Comparison of ENCODE assay signal across 9 cellular contexts in the genomic region with DNA sequence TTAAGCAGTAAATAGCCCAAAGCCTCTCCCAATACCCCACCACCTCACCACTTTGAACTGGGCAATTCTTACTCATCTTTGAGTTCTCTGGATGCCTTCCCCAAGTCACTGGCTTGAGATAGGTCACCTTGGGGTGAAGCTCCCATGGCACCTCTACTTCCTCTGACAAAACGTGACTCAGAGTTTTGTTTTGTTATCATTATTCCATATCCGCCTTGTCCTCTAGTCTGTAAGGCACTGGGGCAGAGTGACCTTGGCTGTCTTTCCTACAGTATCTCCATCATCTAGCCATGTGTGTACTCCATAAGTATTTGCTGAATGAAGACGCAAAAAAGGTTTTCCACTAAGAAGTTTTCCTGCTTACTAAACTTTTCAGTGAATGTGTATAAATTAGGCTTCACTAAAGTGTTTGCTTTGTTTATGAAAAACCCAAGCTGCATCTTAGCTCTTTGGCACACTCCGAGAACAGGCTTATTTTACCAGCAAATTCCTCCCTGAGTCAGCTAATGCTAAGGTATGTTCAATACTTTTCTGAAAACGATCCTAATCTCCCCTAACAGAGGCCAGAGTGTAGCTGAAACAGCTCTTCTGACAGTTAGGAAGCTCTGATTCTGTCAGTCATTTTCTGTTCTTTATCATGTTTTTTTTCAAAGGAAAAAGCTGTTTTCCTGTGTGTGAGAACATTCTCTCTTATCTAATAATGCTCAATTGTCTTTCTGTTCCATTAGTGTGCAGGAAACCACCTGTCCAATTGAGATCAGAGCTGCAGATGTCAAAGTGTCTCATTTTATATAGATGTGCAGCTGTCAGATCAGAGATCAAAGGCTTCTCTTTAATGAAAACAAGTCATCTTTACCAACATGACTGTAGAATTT. TPM values are rescaled to one million over a fixed set of nuclear protein-coding genes. Genes with fewer than 3 reads are reported as not detected.
DNase-seq lines count a peak whose midpoint lies in the region; ATAC-seq and TF ChIP-seq lines count a peak whose summit lies in the region.
"Had no signal": no experiment of that assay in that cellular context is flagged by ENCODE, and none has a peak within 500 bp of the region (broad histone marks: within the 10 kb centered on the region; RNA-seq: fewer than 3 reads in every experiment).

No MANE protein-coding gene starts in this region.

- DNase-seq in EH (ENCODE audit: low read depth) (peak; percentile 87), NCI-H460 (ENCODE audit: extremely low read depth, low read depth) (peak; percentile 41), brain microvascular endothelial cell (peak; percentile 63), Kasumi-1 (lab: John Stamatoyannopoulos, UW) (no peak), hippocampal formation (lab: John Stamatoyannopoulos, UW) (no peak), tibial nerve (ENCODE audit: low spot score in 2 of 2) (no peak)
- DNase-seq: SIG-M5 had no signal

- no peaks in the 10 kb centered on the region for H3K9me3 ChIP-seq in neural cell (ENCODE audit: low read length)
- no peaks in the 10 kb centered on the region for H3K9me3 ChIP-seq in tibial nerve

- in situ Hi-C loops in brain microvascular endothelial cell (cut with HindIII; ENCODE audit: low pct_ligation_motif_present, low sequenced_read_pairs): no loop called here

- H4K20me1 ChIP-seq in neural cell (ENCODE audit: insufficient read depth): no peaks in the 10 kb centered on the region

- no peak for TF ChIP-seq RAD21 in neural cell (conservative IDR thresholded peaks at IDR 0.05)

- H3K4me3 ChIP-seq in brain microvascular endothelial cell (ENCODE audit: low read depth, low read length): no peak overlapping the region
- no peak overlapping the region for H3K4me3 ChIP-seq in neural cell (ENCODE audit: low read length)
- no peak overlapping the region for H3K4me3 ChIP-seq in tibial nerve

- H3K27me3 ChIP-seq in brain microvascular endothelial cell (replicated peaks) (no peaks in the 10 kb centered on the region), neural cell (ENCODE audit: insufficient read depth, low read depth, low read length) (no peaks in the 10 kb centered on the region), tibial nerve (no peaks in the 10 kb centered on the region)

- H3K79me2 ChIP-seq in neural cell (replicated peaks; ENCODE audit: insufficient read depth, low read length): no peaks in the 10 kb centered on the region

- no peaks in the 10 kb centered on the region for H3K9me2 ChIP-seq in neural cell (ENCODE audit: insufficient read depth, low read length)

- H3F3A ChIP-seq in neural cell (ENCODE audit: insufficient read depth, low read length, poor library complexity, severe bottlenecking): no peaks in the 10 kb centered on the region

- ATAC-seq in HG03025 (IDR thresholded peaks at IDR 0.05; ENCODE audit: low FRiP score, unreplicated experiment): no peak

- H3K27ac ChIP-seq in brain microvascular endothelial cell: peak overlapping the region; percentile 27
- no peak overlapping the region for H3K27ac ChIP-seq in neural cell (ENCODE audit: low read length)
- no peak overlapping the region for H3K27ac ChIP-seq in tibial nerve

- 57 to 58% methylated on average over 5 of the region's 5 CpGs for WGBS in tibial nerve, 2 donors

- TF ChIP-seq EP300 in neural cell (conservative IDR thresholded peaks at IDR 0.05; ENCODE audit: poor library complexity, severe bottlenecking) (peak; percentile 99), tibial nerve (IDR thresholded peaks at IDR 0.05) (no peak)

- H3K36me3 ChIP-seq in brain microvascular endothelial cell (replicated peaks): no peaks in the 10 kb centered on the region
- H3K36me3 ChIP-seq in neural cell (ENCODE audit: insufficient read depth, low read length): no peaks in the 10 kb centered on the region
- H3K36me3 ChIP-seq in tibial nerve: no peaks in the 10 kb centered on the region

- no peaks in the 10 kb centered on the region for H3K4me1 ChIP-seq in tibial nerve

- TF ChIP-seq POLR2A in tibial nerve (IDR thresholded peaks at IDR 0.05): no peak

- H2AFZ ChIP-seq in neural cell (ENCODE audit: low read depth, low read length): no peak overlapping the region

- no peak overlapping the region for H3K4me2 ChIP-seq in neural cell (ENCODE audit: low read length)

- H3K9ac ChIP-seq in neural cell (ENCODE audit: low read length): no peak overlapping the region

- TF ChIP-seq CTCF in brain microvascular endothelial cell (IDR thresholded peaks at IDR 0.05; ENCODE audit: low read depth, low read length, missing control alignments): no peak
- no peak for TF ChIP-seq CTCF in neural cell (IDR thresholded peaks at IDR 0.05; ENCODE audit: poor library complexity, severe bottlenecking)
- TF ChIP-seq CTCF in tibial nerve (IDR thresholded peaks at IDR 0.05): no peak

TF ChIP-seq in neural cell, 6 proteins besides CTCF, POLR2A, EP300 and RAD21:
- TF ChIP-seq MXI1 (conservative IDR thresholded peaks at IDR 0.05; ENCODE audit: poor library complexity, severe bottlenecking): peak; percentile 9
- TF ChIP-seq, protein P1, sequence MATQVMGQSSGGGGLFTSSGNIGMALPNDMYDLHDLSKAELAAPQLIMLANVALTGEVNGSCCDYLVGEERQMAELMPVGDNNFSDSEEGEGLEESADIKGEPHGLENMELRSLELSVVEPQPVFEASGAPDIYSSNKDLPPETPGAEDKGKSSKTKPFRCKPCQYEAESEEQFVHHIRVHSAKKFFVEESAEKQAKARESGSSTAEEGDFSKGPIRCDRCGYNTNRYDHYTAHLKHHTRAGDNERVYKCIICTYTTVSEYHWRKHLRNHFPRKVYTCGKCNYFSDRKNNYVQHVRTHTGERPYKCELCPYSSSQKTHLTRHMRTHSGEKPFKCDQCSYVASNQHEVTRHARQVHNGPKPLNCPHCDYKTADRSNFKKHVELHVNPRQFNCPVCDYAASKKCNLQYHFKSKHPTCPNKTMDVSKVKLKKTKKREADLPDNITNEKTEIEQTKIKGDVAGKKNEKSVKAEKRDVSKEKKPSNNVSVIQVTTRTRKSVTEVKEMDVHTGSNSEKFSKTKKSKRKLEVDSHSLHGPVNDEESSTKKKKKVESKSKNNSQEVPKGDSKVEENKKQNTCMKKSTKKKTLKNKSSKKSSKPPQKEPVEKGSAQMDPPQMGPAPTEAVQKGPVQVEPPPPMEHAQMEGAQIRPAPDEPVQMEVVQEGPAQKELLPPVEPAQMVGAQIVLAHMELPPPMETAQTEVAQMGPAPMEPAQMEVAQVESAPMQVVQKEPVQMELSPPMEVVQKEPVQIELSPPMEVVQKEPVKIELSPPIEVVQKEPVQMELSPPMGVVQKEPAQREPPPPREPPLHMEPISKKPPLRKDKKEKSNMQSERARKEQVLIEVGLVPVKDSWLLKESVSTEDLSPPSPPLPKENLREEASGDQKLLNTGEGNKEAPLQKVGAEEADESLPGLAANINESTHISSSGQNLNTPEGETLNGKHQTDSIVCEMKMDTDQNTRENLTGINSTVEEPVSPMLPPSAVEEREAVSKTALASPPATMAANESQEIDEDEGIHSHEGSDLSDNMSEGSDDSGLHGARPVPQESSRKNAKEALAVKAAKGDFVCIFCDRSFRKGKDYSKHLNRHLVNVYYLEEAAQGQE (IDR thresholded peaks at IDR 0.05; ENCODE audit: borderline replicate concordance): peak; percentile 65
- no peak for TF ChIP-seq SMC3 (conservative IDR thresholded peaks at IDR 0.05; ENCODE audit: poor library complexity)
- TF ChIP-seq POLR2AphosphoS5 (IDR thresholded peaks at IDR 0.05): peak; percentile 98
- no peak for TF ChIP-seq TAF1 (IDR thresholded peaks at IDR 0.05; ENCODE audit: low read depth)
- TF ChIP-seq EZH2 (IDR thresholded peaks at IDR 0.05; ENCODE audit: borderline replicate concordance, insufficient read depth, low read length, poor library complexity, severe bottlenecking): no peak

RNA-seq across cellular contexts. Expression of gene TSPAN5, which starts 30.2 kb away (rescaled TPM):
- total RNA-seq in NCI-H460 (2014; rRNA removed; shearing (Covaris generic)): 1.7 and 3.0 TPM in 2 replicates
- 0.86 TPM in 2 replicates for polyA plus RNA-seq in NCI-H460 (2014; cell fraction: nucleus; rRNA removed)
- polyA plus RNA-seq in neural cell: 18.8 and 23.9 TPM in 2 replicates
- polyA minus RNA-seq in neural cell: 31.9 and 41.6 TPM in 2 replicates
- 10 to 100 TPM; 15.3 to 30.8 (median 25.6) TPM for total RNA-seq in tibial nerve

Comparison
In these comparisons a context has a peak if more than half of its experiments do, and no peak if none do; other contexts are left out.
1. DNase-seq: peak in EH (single experiment), NCI-H460 (single experiment) and brain microvascular endothelial cell (single experiment); none in Kasumi-1 (0 of 2), hippocampal formation (0 of 2) and tibial nerve (0 of 2).